In the genomic region with DNA sequence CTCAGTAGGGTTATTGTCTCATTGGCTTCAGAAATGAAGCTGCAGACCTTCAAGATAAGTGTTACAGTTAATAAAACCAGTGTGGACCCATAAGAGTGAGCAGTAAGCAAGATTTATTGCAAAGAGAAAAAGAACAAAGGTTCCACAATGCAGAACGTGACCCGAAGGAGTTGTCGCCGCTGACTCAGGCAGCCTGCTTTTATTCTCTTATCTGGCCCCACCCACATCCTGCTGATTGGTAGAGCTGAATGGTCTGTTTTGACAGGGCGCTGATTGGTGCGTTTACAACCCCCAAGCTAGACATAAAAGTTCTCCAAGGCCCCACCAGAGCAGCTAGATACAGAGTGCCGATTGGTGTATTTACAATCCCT, we compare ENCODE assay signal across 3 cellular contexts. TPM values are rescaled to one million over a fixed set of nuclear protein-coding genes. Genes with fewer than 3 reads are reported as not detected.
"Had no signal": no experiment of that assay in that cellular context is flagged by ENCODE, and none has a peak within 500 bp of the region (broad histone marks: within the 10 kb centered on the region; RNA-seq: fewer than 3 reads in every experiment).

No MANE protein-coding gene starts in this region.

RNA-seq across cellular contexts. Expression of a gene that starts 33.9 kb away (rescaled TPM):
- total RNA-seq: cardiac muscle cell, LHCN-M2 had no signal
- polyA plus RNA-seq: cardiac muscle cell, SK-N-SH had no signal
